ENCODE assay signal across 14 cellular contexts in the genomic region with DNA sequence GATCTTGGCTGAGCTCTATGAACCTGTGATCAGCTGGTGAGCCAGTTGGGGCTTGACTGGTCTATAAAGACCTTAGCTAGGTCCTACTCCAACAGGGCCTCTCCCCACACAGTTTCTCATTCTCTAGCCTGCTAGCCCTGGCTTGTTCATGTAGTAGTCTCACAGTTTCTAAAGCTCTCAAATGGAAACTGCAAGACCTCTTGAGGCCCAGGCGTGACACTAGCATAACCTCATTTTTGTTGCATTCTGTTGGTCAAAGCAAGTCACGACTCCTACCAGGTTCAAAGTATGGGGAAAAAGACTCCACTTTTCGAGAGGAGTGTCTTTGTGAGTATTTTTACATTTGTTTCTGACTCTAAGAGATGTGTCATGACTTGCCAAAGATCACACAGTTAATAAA. TPM values are rescaled to one million over a fixed set of nuclear protein-coding genes. Genes with fewer than 3 reads are reported as not detected.
DNase-seq lines count a peak whose midpoint lies in the region; ATAC-seq, FAIRE-seq and TF ChIP-seq lines count a peak whose summit lies in the region.
"Had no signal": no experiment of that assay in that cellular context is flagged by ENCODE, and none has a peak within 500 bp of the region (broad histone marks: within the 10 kb centered on the region; RNA-seq: fewer than 3 reads in every experiment).

No MANE protein-coding gene starts in this region.

- CTCF ChIA-PET in K562 (lab: Yijun Ruan, JAX; ENCODE audit: low intra/inter-chr PET ratio) = no interaction called here

- BruUV-seq in K562 (replicated peaks; lab: Mats Ljungman, UMichigan) = no TSS peak

- no peaks in the 10 kb centered on the region for H3K4me1 ChIP-seq in K562 (replicated peaks in 1 of 2; ENCODE audit: control insufficient read depth in 2 of 2, insufficient read depth in 2 of 2, low read length in 2 of 2)
- H3K4me1 ChIP-seq: BLaER1 treated with 17β-estradiol and CSF1 and Interleukin-3, amounts not matched to agents 10 nM and 100 nM; testis had no signal

- no peaks in the 10 kb centered on the region; the same call in 1 of the 2 replicates for H3K4me1 Mint-ChIP-seq in HFFc6 (ENCODE audit: low read depth)

- WGBS in K562 (ENCODE audit: insufficient coverage, low coverage, missing lambda C conversion rate) = 45% methylated on average over 3 of the region's 3 CpGs

- TF ChIP-seq POLR2A in K562 (conservative IDR thresholded peaks at IDR 0.05) = no peak

- H3K79me2 ChIP-seq in K562 (ENCODE audit: control insufficient read depth, insufficient read depth, low read length) = no peaks in the 10 kb centered on the region

- no peak overlapping the region for H3K4me3 Mint-ChIP-seq in HFFc6

- H3K27ac ChIP-seq in K562 (ENCODE audit: extremely low read depth, low read depth, low read length) = no peak overlapping the region
- H3K27ac ChIP-seq: BLaER1 treated with 17β-estradiol and CSF1 and Interleukin-3, amounts not matched to agents 10 nM and 100 nM; testis had no signal

- no peak overlapping the region for H3K4me2 ChIP-seq in K562 (ENCODE audit: insufficient read depth, low read length)
- H3K4me2 ChIP-seq: BLaER1 treated with 17β-estradiol and CSF1 and Interleukin-3, amounts not matched to agents 10 nM and 100 nM had no signal

- no peaks in the 10 kb centered on the region; the same call in 1 of the 2 replicates for H3K27me3 Mint-ChIP-seq in HFFc6 (ENCODE audit: insufficient read depth)

- H3K4me3 ChIP-seq in K562 = no peak overlapping the region
- H3K4me3 ChIP-seq: BLaER1 treated with 17β-estradiol and CSF1 and Interleukin-3, amounts not matched to agents 10 nM and 100 nM; testis had no signal

- no peak overlapping the region for H3K9ac ChIP-seq in K562 (ENCODE audit: insufficient read depth in 1 of 2, low read depth in 2 of 2, low read length in 2 of 2)
- H3K9ac ChIP-seq: BLaER1 treated with 17β-estradiol and CSF1 and Interleukin-3, amounts not matched to agents 10 nM and 100 nM had no signal

- no peak overlapping the region for H3K27ac Mint-ChIP-seq in HFFc6

- TF ChIP-seq CTCF in K562 (IDR thresholded peaks at IDR 0.05 in 2 of 3, conservative IDR thresholded peaks at IDR 0.05 in 1 of 3; ENCODE audit: insufficient read depth in 2 of 3, low read depth in 1 of 3, low read length in 3 of 3) (no peak), HFFc6 (IDR thresholded peaks at IDR 0.05) (no peak)

- POLR2A ChIA-PET in K562 (lab: Yijun Ruan, JAX) = no interaction called here

- H3K9me3 ChIP-seq in K562 (replicated peaks; ENCODE audit: control insufficient read depth, insufficient read depth, low read depth, low read length) = no peaks in the 10 kb centered on the region
- H3K9me3 ChIP-seq: BLaER1 treated with 17β-estradiol and CSF1 and Interleukin-3, amounts not matched to agents 10 nM and 100 nM; testis had no signal

- no peaks in the 10 kb centered on the region for H4K20me1 ChIP-seq in K562 (replicated peaks; ENCODE audit: control insufficient read depth, insufficient read depth, low read length)
- H4K20me1 ChIP-seq: BLaER1 treated with 17β-estradiol and CSF1 and Interleukin-3, amounts not matched to agents 10 nM and 100 nM had no signal

- H3K9me1 ChIP-seq in K562 (ENCODE audit: control insufficient read depth, insufficient read depth, low read length) = no peaks in the 10 kb centered on the region

- no peaks in the 10 kb centered on the region for H3K27me3 ChIP-seq in K562 (ENCODE audit: control insufficient read depth in 2 of 2, insufficient read depth in 2 of 2, low read length in 2 of 2)
- H3K27me3 ChIP-seq: BLaER1 treated with 17β-estradiol and CSF1 and Interleukin-3, amounts not matched to agents 10 nM and 100 nM; testis had no signal

- in situ Hi-C loops in K562 (cut with MboI) = no loop called here

- TF ChIP-seq RAD21 in K562 (CRISPR knock-in tag; conservative IDR thresholded peaks at IDR 0.05 in 1 of 2, IDR thresholded peaks at IDR 0.05 in 1 of 2) = no peak

- H3K36me3 Mint-ChIP-seq in HFFc6 (ENCODE audit: low read depth) = peaks cover 7% of the 10 kb centered on the region; the same call in 1 of the 2 replicates

- H2AFZ ChIP-seq in K562 (ENCODE audit: low read depth, low read length) = no peak overlapping the region

- DNase-seq in K562 (ENCODE audit: extremely low read depth in 1 of 4, low spot score in 3 of 4) (no peak), NCI-H128 (lab: John Stamatoyannopoulos, UW; ENCODE audit: unreplicated experiment) (no peak), NCI-H2029 (lab: John Stamatoyannopoulos, UW) (no peak), HFFc6 (no peak), NCI-H1417 treated with DMSO at 0.1 percent for 48 hours (lab: John Stamatoyannopoulos, UW) (no peak)
- DNase-seq: activated T-cell treated with anti-CD3 and anti-CD28 coated beads, Interleukin-2, amount 50 U/mL, for 1 hour; kidney glomerular epithelial cell; PC-3; stimulated activated CD4-positive, alpha-beta T cell treated with anti-CD3 and anti-CD28 coated beads, Interleukin-2, amount 100 ng/mL, for 48 hours; testis had no signal

- no peaks in the 10 kb centered on the region for H3K36me3 ChIP-seq in K562 (ENCODE audit: control insufficient read depth, insufficient read depth, low read length)
- H3K36me3 ChIP-seq: BLaER1 treated with 17β-estradiol and CSF1 and Interleukin-3, amounts not matched to agents 10 nM and 100 nM had no signal

- H3K9me3 Mint-ChIP-seq in HFFc6 = no peaks in the 10 kb centered on the region; the same call in 1 of the 2 replicates

- intact Hi-C loops in K562 (cut with micrococcal nuclease) = no loop called here

- TF ChIP-seq EP300 in K562 (IDR thresholded peaks at IDR 0.05; ENCODE audit: low read length) = no peak

- ATAC-seq in GM18858 (IDR thresholded peaks at IDR 0.05; ENCODE audit: unreplicated experiment) = peak; percentile 98
- peak; percentile 100 for ATAC-seq in GM21526 (IDR thresholded peaks at IDR 0.05; ENCODE audit: low FRiP score, unreplicated experiment)
- ATAC-seq in HG03064 (IDR thresholded peaks at IDR 0.05; ENCODE audit: low read depth, unreplicated experiment) = peak; percentile 99
- ATAC-seq in K562 = no peak
- ATAC-seq: PC-3 had no signal

- peak; percentile 11 for FAIRE-seq in K562 (lab: Jason Lieb, UNC)

TF ChIP-seq in K562, 482 proteins besides CTCF, POLR2A, EP300 and RAD21 (continues in another document):
- no peak for TF ChIP-seq ZNF785 (CRISPR knock-in tag; IDR thresholded peaks at IDR 0.05)
- TF ChIP-seq PHB2 (IDR thresholded peaks at IDR 0.05; ENCODE audit: low read depth) = no peak
- no peak for TF ChIP-seq ATF1 (CRISPR knock-in tag; IDR thresholded peaks at IDR 0.05)
- TF ChIP-seq ATF1 (tag; IDR thresholded peaks at IDR 0.05) = no peak
- no peak for TF ChIP-seq TCFL5 (CRISPR knock-in tag; conservative IDR thresholded peaks at IDR 0.05)
- no peak for TF ChIP-seq JUNB (CRISPR knock-in tag; conservative IDR thresholded peaks at IDR 0.05)
- no peak for TF ChIP-seq ZNF24 (IDR thresholded peaks at IDR 0.05)
- no peak for TF ChIP-seq NONO (IDR thresholded peaks at IDR 0.05; ENCODE audit: low read depth in 2 of 2, low read length in 1 of 2)
- no peak for TF ChIP-seq KLF1 (tag; IDR thresholded peaks at IDR 0.05)

RNA-seq across cellular contexts. Expression of a gene that starts 50.9 kb away (rescaled TPM):
- 45.7 and 158 TPM in 2 replicates for total RNA-seq in K562 (2011; cell fraction: chromatin; rRNA removed; ENCODE audit: low replicate concordance)
- 20.2 and 28.8 TPM in 2 replicates for total RNA-seq in K562 (2011; cell fraction: nucleolus; rRNA removed)
- total RNA-seq in K562 (2011; cell fraction: nucleoplasm; rRNA removed) = 45.3 and 70.8 TPM in 2 replicates
- total RNA-seq in K562 (2014; rRNA removed) (20.4 and 24.4 TPM in 2 replicates), K562 (2014; rRNA removed; fragmentation: Illumina TruSeq; extraction: Trizol) (41.7 and 46.4 TPM in 2 replicates), K562 (2015; rRNA removed; fragmentation: Illumina TruSeq; extraction: Trizol) (24.8 and 28.2 TPM in 2 replicates), K562 (2021) (26.5 and 29.0 TPM in 2 replicates)
- polyA plus RNA-seq in K562 (2011; rRNA removed) (44.9 and 45.0 TPM in 2 replicates), K562 (2014; fragmentation: Illumina TruSeq; extraction: Trizol) (20.8 and 22.2 TPM in 2 replicates), K562 (2014; fragmentation: Nextera tagmentation; extraction: Ambion mirVana) (10 to 100 TPM; 19.6 to 23.3 TPM), K562 (2014; rRNA removed) (21.2 and 22.7 TPM in 2 replicates)
- polyA plus RNA-seq in K562 (2011; cell fraction: cytosol; rRNA removed) = 4.9 and 14.6 TPM in 2 replicates
- 33.4 and 51.6 TPM in 2 replicates for polyA plus RNA-seq in K562 (2011; cell fraction: nucleus; rRNA removed)
- polyA plus RNA-seq in K562 (2012) = 18.7 and 19.6 TPM in 2 replicates
- polyA minus RNA-seq in K562 (2011; rRNA and poly(A)+ RNA removed) = 40.8 and 52.1 TPM in 2 replicates
- 16.7 and 17.2 TPM in 2 replicates for polyA minus RNA-seq in K562 (2011; cell fraction: cytosol; rRNA and poly(A)+ RNA removed)
- polyA minus RNA-seq in K562 (2011; cell fraction: nucleus; rRNA and poly(A)+ RNA removed) = 29.9 and 66.9 TPM in 2 replicates
- 1 to 10 TPM; 7.6 to 8.8 (median 8.2) TPM for total RNA-seq in HFFc6 (2021; fragmentation: NEBNext Ultra II Directional; extraction: Animal tissue kit (Norgen Biotek cat#: 25700))

RNA-seq across cellular contexts. Expression of a gene that starts 51.2 kb away (rescaled TPM):
- total RNA-seq in K562 (2011; cell fraction: chromatin; rRNA removed; ENCODE audit: low replicate concordance) = 13.0 and 14.3 TPM in 2 replicates
- total RNA-seq in K562 (2011; cell fraction: nucleolus; rRNA removed) = 13.0 and 16.1 TPM in 2 replicates
- 11.9 and 12.5 TPM in 2 replicates for total RNA-seq in K562 (2011; cell fraction: nucleoplasm; rRNA removed)
- total RNA-seq in K562 (2014; rRNA removed) = 12.6 and 14.2 TPM in 2 replicates
- 15.7 and 23.8 TPM in 2 replicates for total RNA-seq in K562 (2014; rRNA removed; fragmentation: Illumina TruSeq; extraction: Trizol)
- 11.5 and 12.9 TPM in 2 replicates for total RNA-seq in K562 (2015; rRNA removed; fragmentation: Illumina TruSeq; extraction: Trizol)
- 14.8 and 16.5 TPM in 2 replicates for total RNA-seq in K562 (2021)
- 22.8 and 27.1 TPM in 2 replicates for polyA plus RNA-seq in K562 (2011; rRNA removed)
- polyA plus RNA-seq in K562 (2011; cell fraction: cytosol; rRNA removed) = 8.2 and 13.6 TPM in 2 replicates
- polyA plus RNA-seq in K562 (2011; cell fraction: nucleus; rRNA removed) = 6.4 and 11.4 TPM in 2 replicates
- polyA plus RNA-seq in K562 (2012) = 10.8 and 14.4 TPM in 2 replicates
- polyA plus RNA-seq in K562 (2014; fragmentation: Illumina TruSeq; extraction: Trizol) = 12.8 and 13.5 TPM in 2 replicates
- 10 to 100 TPM; 24.3 to 24.4 TPM for polyA plus RNA-seq in K562 (2014; fragmentation: Nextera tagmentation; extraction: Ambion mirVana)
- 11.9 and 13.1 TPM in 2 replicates for polyA plus RNA-seq in K562 (2014; rRNA removed)
- polyA minus RNA-seq in K562 (2011; rRNA and poly(A)+ RNA removed) = 26.9 and 30.0 TPM in 2 replicates
- 10.4 and 12.8 TPM in 2 replicates for polyA minus RNA-seq in K562 (2011; cell fraction: cytosol; rRNA and poly(A)+ RNA removed)
- 24.5 and 42.5 TPM in 2 replicates for polyA minus RNA-seq in K562 (2011; cell fraction: nucleus; rRNA and poly(A)+ RNA removed)
- total RNA-seq in HFFc6 (2021; fragmentation: NEBNext Ultra II Directional; extraction: Animal tissue kit (Norgen Biotek cat#: 25700)) = 10 to 100 TPM; 15.4 to 22.2 (median 21.5) TPM
